10 cellular contexts compared by ENCODE assay signal in the genomic region with DNA sequence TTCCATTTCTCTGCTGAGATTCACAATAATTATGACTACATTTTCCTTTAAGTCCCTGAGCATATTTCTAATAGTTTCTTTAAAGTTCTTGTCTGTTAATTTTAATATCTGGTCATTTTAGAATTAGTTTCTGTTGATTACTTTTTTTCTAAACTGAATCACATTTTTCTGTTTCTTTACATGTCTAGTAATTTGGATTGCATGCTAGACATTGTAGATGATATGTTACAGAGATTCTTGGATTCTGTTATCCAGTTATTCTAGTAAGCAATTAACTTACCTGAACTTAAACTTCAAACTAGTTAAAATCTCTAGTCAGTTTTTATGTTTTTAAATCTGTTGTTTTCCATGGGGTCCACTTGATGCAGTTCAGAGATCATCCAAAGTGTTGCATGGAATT.
"Had no signal": no experiment of that assay in that cellular context is flagged by ENCODE, and none has a peak within 500 bp of the region (broad histone marks: within the 10 kb centered on the region; RNA-seq: fewer than 3 reads in every experiment).

No MANE protein-coding gene starts in this region.

- H3K4me3 ChIP-seq: GM23338, K562 had no signal

- FAIRE-seq: H1, H54, HTR-8/SVneo, K562 had no signal

- DNase-seq: H9, HCEC 1CT, HFFc6, IMR-90, KG1 had no signal
